33 cellular contexts compared by ENCODE assay signal in genomic region chr5:66979738-66980137, GRCh38.
"Had no signal": no experiment of that assay in that cellular context is flagged by ENCODE, and none has a peak within 500 bp of the region (broad histone marks: within the 10 kb centered on the region; RNA-seq: fewer than 3 reads in every experiment).

No MANE protein-coding gene starts in this region.

- H3K9me3 ChIP-seq: adrenal gland, ascending aorta, body of pancreas, breast epithelium had no signal

- H3K36me3 ChIP-seq: adrenal gland, ascending aorta, brain microvascular endothelial cell, breast epithelium had no signal

- H3K27ac ChIP-seq: adrenal gland, body of pancreas, brain microvascular endothelial cell, breast epithelium had no signal

- ATAC-seq: activated naive CD4-positive, alpha-beta T cell treated with anti-CD3 and anti-CD28 coated beads, Interleukin-2, amount 50 U/mL, for 72 hours; activated naive CD8-positive, alpha-beta T cell treated with anti-CD3 and anti-CD28 coated beads, Interleukin-2, amount 50 U/mL, for 24 hours; activated T-cell treated with anti-CD3 and anti-CD28 coated beads, Interleukin-2, amount 50 U/mL, for 4 hours; activated T-cell treated with anti-CD3 and anti-CD28 coated beads, Interleukin-2, amount 50 U/mL, for 72 hours; activated T-helper 17 cell treated with anti-CD3 and anti-CD28 coated beads, Interleukin-2, amount 50 U/mL, for 72 hours; body of pancreas had no signal

- H3K27me3 ChIP-seq: adrenal gland, ascending aorta, body of pancreas, brain microvascular endothelial cell, breast epithelium had no signal

- DNase-seq: activated effector memory CD4-positive, alpha-beta T cell treated with anti-CD3 and anti-CD28 coated beads, Interleukin-2, amount 50 U/mL, for 16 hours; activated effector memory CD4-positive, alpha-beta T cell treated with Interleukin-2 at 50 U/mL for 16 hours; activated gamma-delta T cell; activated gamma-delta T cell treated with Interleukin-2 at 50 U/mL for 16 hours; activated naive CD4-positive, alpha-beta T cell; activated naive CD4-positive, alpha-beta T cell treated with anti-CD3 and anti-CD28 coated beads for 36 hours; activated naive CD4-positive, alpha-beta T cell treated with anti-CD3 and anti-CD28 coated beads, Interleukin-2, amount 10 ng/mL, durations not matched to agents 7 days and 5 days; activated naive CD4-positive, alpha-beta T cell treated with anti-CD3 and anti-CD28 coated beads, Interleukin-2, amount 50 U/mL, for 16 hours; activated naive CD4-positive, alpha-beta T cell treated with Interleukin-2 at 50 U/mL for 16 hours; activated naive CD8-positive, alpha-beta T cell treated with anti-CD3 and anti-CD28 coated beads for 36 hours; activated naive CD8-positive, alpha-beta T cell treated with anti-CD3 and anti-CD28 coated beads, Interleukin-2, amount 10 ng/mL, durations not matched to agents 7 days and 5 days; activated naive CD8-positive, alpha-beta T cell treated with anti-CD3 and anti-CD28 coated beads, Interleukin-2, amount 50 U/mL, for 24 hours; activated T-cell treated with anti-CD3 and anti-CD28 coated beads, Interleukin-2, amount 50 U/mL, for 1 hour; activated T-cell treated with anti-CD3 and anti-CD28 coated beads, Interleukin-2, amount 50 U/mL, for 24 hours; activated T-cell treated with anti-CD3 and anti-CD28 coated beads, Interleukin-2, amount 50 U/mL, for 4 hours; activated T-cell treated with anti-CD3 and anti-CD28 coated beads, Interleukin-2, amount 50 U/mL, for 48 hours; activated T-cell treated with anti-CD3 and anti-CD28 coated beads, Interleukin-2, amount 50 U/mL, for 72 hours; adrenal gland; amniotic stem cell; amygdala; anterior cingulate cortex; aorta; body of pancreas; brain microvascular endothelial cell; caudate nucleus; central memory CD4-positive, alpha-beta T cell; cerebellar nuclear complex had no signal

- FAIRE-seq: astrocyte, bronchial epithelial cell had no signal

- H3K4me3 ChIP-seq: adrenal gland, ascending aorta, body of pancreas, breast epithelium had no signal

- H3K4me1 ChIP-seq: body of pancreas, breast epithelium had no signal
